In the genomic region with DNA sequence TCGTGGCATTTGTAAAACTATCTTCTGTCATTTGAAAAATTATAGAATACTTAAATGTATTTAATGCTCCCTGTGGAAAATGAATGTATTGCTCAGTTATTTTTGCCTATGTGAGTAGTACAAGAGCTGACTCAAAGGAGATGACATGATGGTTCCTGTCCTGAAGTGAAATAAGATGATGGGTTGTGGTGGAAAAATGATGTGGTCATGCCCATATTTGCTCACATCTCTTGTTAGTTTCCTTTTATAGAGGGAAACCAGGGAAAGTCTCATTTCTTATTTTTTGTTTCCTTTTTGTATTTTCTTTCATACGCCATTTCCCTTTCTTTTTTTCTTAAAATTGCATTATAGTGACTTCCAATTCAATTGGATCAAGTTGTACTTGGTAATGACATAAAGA, we compare ENCODE assay signal across 13 cellular contexts. TPM values are rescaled to one million over a fixed set of nuclear protein-coding genes. Genes with fewer than 3 reads are reported as not detected.
DNase-seq lines count a peak whose midpoint lies in the region; ATAC-seq, FAIRE-seq and TF ChIP-seq lines count a peak whose summit lies in the region.
"Had no signal": no experiment of that assay in that cellular context is flagged by ENCODE, and none has a peak within 500 bp of the region (broad histone marks: within the 10 kb centered on the region; RNA-seq: fewer than 3 reads in every experiment).

No MANE protein-coding gene starts in this region.

- peaks cover 2% of the 10 kb centered on the region for H4K20me1 ChIP-seq in keratinocyte (ENCODE audit: control insufficient read depth, extremely low read depth, insufficient read depth, low read length)

- intact Hi-C loops in colonic mucosa (cut with DNase I), result no loop called here

- peaks cover 56% of the 10 kb centered on the region for H3K79me2 ChIP-seq in keratinocyte (ENCODE audit: control insufficient read depth, insufficient read depth, low read length)

- H3K4me3 ChIP-seq in keratinocyte (ENCODE audit: control insufficient read depth in 2 of 3, extremely low read depth in 1 of 3, insufficient read depth in 2 of 3, low read depth in 1 of 3, low read length in 3 of 3) (no peak overlapping the region), colonic mucosa (no peak overlapping the region)

- no peaks in the 10 kb centered on the region for H3K9me1 ChIP-seq in keratinocyte (ENCODE audit: control insufficient read depth, extremely low read depth, insufficient read depth, low read length)

- H3K4me1 ChIP-seq in keratinocyte (ENCODE audit: control insufficient read depth, extremely low read depth, insufficient read depth, low read length) (peaks cover 29% of the 10 kb centered on the region), colonic mucosa (no peaks in the 10 kb centered on the region)

- no peaks in the 10 kb centered on the region for H3K9me3 Mint-ChIP-seq in HFFc6
- H3K9me3 Mint-ChIP-seq in stimulated activated memory B cell treated with anti-CD40 and anti-IgM and Interleukin-4, amounts not matched to agents 10 μg/mL and 1 μg/mL and 100 μg/mL, for 72 hours, result no peaks in the 10 kb centered on the region
- H3K9me3 Mint-ChIP-seq: CD8-positive, alpha-beta T cell; T-helper 1 cell treated with Interleukin-12 subunit alpha and Interleukin-12 subunit beta and Interleukin-4 antibody, amounts not matched to agents 30 μg/mL and 1 μg/mL, for 36 hours had no signal

- no peaks in the 10 kb centered on the region for H3K36me3 ChIP-seq in keratinocyte (ENCODE audit: control insufficient read depth in 2 of 2, extremely low read depth in 1 of 2, insufficient read depth in 2 of 2, low read length in 2 of 2)
- H3K36me3 ChIP-seq in colonic mucosa, result no peaks in the 10 kb centered on the region

- ATAC-seq in stimulated activated memory B cell treated with anti-CD40 and anti-IgM and Interleukin-4, amounts not matched to agents 10 μg/mL and 1 μg/mL and 100 μg/mL, for 72 hours, result no peak
- no peak for ATAC-seq in HG03460 (IDR thresholded peaks at IDR 0.05; ENCODE audit: unreplicated experiment)
- ATAC-seq: activated CD8-positive, alpha-beta memory T cell treated with anti-CD3 and anti-CD28 coated beads, Interleukin-2, amount 10 ng/mL, durations not matched to agents 7 days and 5 days; CD8-positive, alpha-beta T cell had no signal

- H3K9me3 ChIP-seq in keratinocyte (ENCODE audit: control insufficient read depth, low read depth, low read length) (no peaks in the 10 kb centered on the region), colonic mucosa (no peaks in the 10 kb centered on the region)

- no peaks in the 10 kb centered on the region; the same call in 1 of the 2 replicates for H3K27me3 Mint-ChIP-seq in HFFc6 (ENCODE audit: insufficient read depth)
- H3K27me3 Mint-ChIP-seq in stimulated activated memory B cell treated with anti-CD40 and anti-IgM and Interleukin-4, amounts not matched to agents 10 μg/mL and 1 μg/mL and 100 μg/mL, for 72 hours, result no peaks in the 10 kb centered on the region
- H3K27me3 Mint-ChIP-seq: activated CD8-positive, alpha-beta memory T cell treated with anti-CD3 and anti-CD28 coated beads, Interleukin-2, amount 10 ng/mL, durations not matched to agents 7 days and 5 days had no signal

- H3K4me1 Mint-ChIP-seq in HFFc6 (ENCODE audit: low read depth), result peaks cover 55% of the 10 kb centered on the region
- no peaks in the 10 kb centered on the region for H3K4me1 Mint-ChIP-seq in stimulated activated memory B cell treated with anti-CD40 and anti-IgM and Interleukin-4, amounts not matched to agents 10 μg/mL and 1 μg/mL and 100 μg/mL, for 72 hours

- H3K27me3 ChIP-seq in keratinocyte (ENCODE audit: control insufficient read depth, extremely low read depth, insufficient read depth, low read length) (no peaks in the 10 kb centered on the region), colonic mucosa (no peaks in the 10 kb centered on the region)

- peak overlapping the region; percentile 92 for H3K27ac Mint-ChIP-seq in HFFc6
- H3K27ac Mint-ChIP-seq in stimulated activated memory B cell treated with anti-CD40 and anti-IgM and Interleukin-4, amounts not matched to agents 10 μg/mL and 1 μg/mL and 100 μg/mL, for 72 hours, result no peak overlapping the region
- H3K27ac Mint-ChIP-seq: activated CD8-positive, alpha-beta memory T cell treated with anti-CD3 and anti-CD28 coated beads, Interleukin-2, amount 10 ng/mL, durations not matched to agents 7 days and 5 days; CD8-positive, alpha-beta T cell; T-helper 1 cell treated with Interleukin-12 subunit alpha and Interleukin-12 subunit beta and Interleukin-4 antibody, amounts not matched to agents 30 μg/mL and 1 μg/mL, for 36 hours had no signal

- no peak overlapping the region for H2AFZ ChIP-seq in keratinocyte (ENCODE audit: control insufficient read depth, low read length)

- peak overlapping the region; percentile 61 for H3K27ac ChIP-seq in keratinocyte (ENCODE audit: control insufficient read depth, insufficient read depth, low read length)
- no peak overlapping the region for H3K27ac ChIP-seq in colonic mucosa

- dilution Hi-C loops in keratinocyte (cut with MboI; ENCODE audit: extremely low pct_ligation_motif_present, low sequenced_read_pairs), result no loop called here

- peak; percentile 74 for FAIRE-seq in keratinocyte (lab: Jason Lieb, UNC)

- peak overlapping the region; percentile 28; the same call in 1 of the 2 replicates for H3K4me3 Mint-ChIP-seq in HFFc6
- no peak overlapping the region for H3K4me3 Mint-ChIP-seq in stimulated activated memory B cell treated with anti-CD40 and anti-IgM and Interleukin-4, amounts not matched to agents 10 μg/mL and 1 μg/mL and 100 μg/mL, for 72 hours
- H3K4me3 Mint-ChIP-seq: activated CD8-positive, alpha-beta memory T cell treated with anti-CD3 and anti-CD28 coated beads, Interleukin-2, amount 10 ng/mL, durations not matched to agents 7 days and 5 days; CD8-positive, alpha-beta T cell; T-helper 1 cell treated with Interleukin-12 subunit alpha and Interleukin-12 subunit beta and Interleukin-4 antibody, amounts not matched to agents 30 μg/mL and 1 μg/mL, for 36 hours had no signal

- peak overlapping the region; percentile 39 for H3K4me2 ChIP-seq in keratinocyte (ENCODE audit: control insufficient read depth, extremely low read depth, insufficient read depth, low read depth, low read length)

- peaks cover 12% of the 10 kb centered on the region for H3K36me3 Mint-ChIP-seq in HFFc6 (ENCODE audit: low read depth)
- no peaks in the 10 kb centered on the region for H3K36me3 Mint-ChIP-seq in stimulated activated memory B cell treated with anti-CD40 and anti-IgM and Interleukin-4, amounts not matched to agents 10 μg/mL and 1 μg/mL and 100 μg/mL, for 72 hours
- H3K36me3 Mint-ChIP-seq: activated CD8-positive, alpha-beta memory T cell treated with anti-CD3 and anti-CD28 coated beads, Interleukin-2, amount 10 ng/mL, durations not matched to agents 7 days and 5 days; CD8-positive, alpha-beta T cell had no signal

- DNase-seq in Daoy (ENCODE audit: low read depth), result peak; percentile 37
- DNase-seq in HFFc6, result peak; percentile 39
- peak; percentile 67 for DNase-seq in amniotic epithelial cell (ENCODE audit: low read depth)
- no peak for DNase-seq in keratinocyte (ENCODE audit: low read depth, low spot score)
- DNase-seq in midbrain (lab: John Stamatoyannopoulos, UW), result no peak
- no peak for DNase-seq in colonic mucosa
- DNase-seq: activated CD8-positive, alpha-beta memory T cell treated with anti-CD3 and anti-CD28 coated beads, Interleukin-2, amount 10 ng/mL, durations not matched to agents 7 days and 5 days; CD8-positive, alpha-beta T cell; KBM-7; NCI-H69 had no signal

- H3K9ac ChIP-seq in keratinocyte (ENCODE audit: control insufficient read depth, extremely low read depth, insufficient read depth, low read length) (no peak overlapping the region), colonic mucosa (ENCODE audit: low read depth in 2 of 2, low read length in 2 of 2) (no peak overlapping the region)

- no peak for TF ChIP-seq CTCF in HFFc6 (IDR thresholded peaks at IDR 0.05)
- TF ChIP-seq CTCF in keratinocyte (optimal IDR thresholded peaks at IDR 0.05 in 1 of 3, IDR thresholded peaks at IDR 0.05 in 1 of 3, conservative IDR thresholded peaks at IDR 0.05 in 1 of 3; ENCODE audit: extremely low read depth in 1 of 3, insufficient read depth in 2 of 3, low read length in 3 of 3), result no peak
- TF ChIP-seq CTCF in colonic mucosa (IDR thresholded peaks at IDR 0.05), result no peak

RNA-seq across cellular contexts. Expression of a gene that starts 23.7 kb away (rescaled TPM):
- total RNA-seq in Daoy (2014; rRNA removed; shearing (Covaris generic)), result 111 and 115 TPM in 2 replicates
- 100 to 1,000 TPM; 206 to 281 (median 254) TPM for total RNA-seq in HFFc6 (2021; fragmentation: NEBNext Ultra II Directional; extraction: Animal tissue kit (Norgen Biotek cat#: 25700))
- 278 to 457 TPM (median 317 TPM) in 3 replicates for polyA plus RNA-seq in keratinocyte
- 370 TPM for polyA plus RNA-seq in keratinocyte (2011; ENCODE audit: low read depth)
- polyA plus RNA-seq in keratinocyte (2011; cell fraction: cytosol; rRNA removed), result 248 and 484 TPM in 2 replicates
- polyA plus RNA-seq in keratinocyte (2011; cell fraction: nucleus; rRNA removed), result 341 and 411 TPM in 2 replicates
- 267 and 275 TPM in 2 replicates for polyA plus RNA-seq in keratinocyte (2012; ENCODE audit: low replicate concordance)
- polyA minus RNA-seq in keratinocyte, result 65.0 to 439 TPM (median 288 TPM) in 3 replicates
- polyA minus RNA-seq in keratinocyte (2011; cell fraction: cytosol; rRNA and poly(A)+ RNA removed), result 206 TPM
- polyA minus RNA-seq in keratinocyte (2011; cell fraction: nucleus; rRNA and poly(A)+ RNA removed), result 210 and 409 TPM in 2 replicates
- 10 to 100 TPM; 23.8 to 33.0 TPM for total RNA-seq in colonic mucosa
- total RNA-seq: CD8-positive, alpha-beta T cell had no signal

Comparison
In these comparisons a context has a peak if more than half of its experiments do, and no peak if none do; other contexts are left out.
1. DNase-seq: peak in Daoy (single experiment), HFFc6 (single experiment) and amniotic epithelial cell (single experiment); none in keratinocyte (single experiment), midbrain (single experiment) and colonic mucosa (single experiment).